Comparison of ENCODE assay signal across 18 cellular contexts in genomic region chr3:84974347-84974746, GRCh38. TPM values are rescaled to one million over a fixed set of nuclear protein-coding genes. Genes with fewer than 3 reads are reported as not detected.
A peak's percentile ranks its signal among the peaks of the same experiment; 100 is the strongest.
DNase-seq lines count a peak whose midpoint lies in the region; ATAC-seq, FAIRE-seq and TF ChIP-seq lines count a peak whose summit lies in the region.
"Had no signal": no experiment of that assay in that cellular context is flagged by ENCODE, and none has a peak within 500 bp of the region (broad histone marks: within the 10 kb centered on the region; RNA-seq: fewer than 3 reads in every experiment).

No MANE protein-coding gene starts in this region.

- peak; percentile 25 for TF ChIP-seq RAD21 in Ishikawa (IDR thresholded peaks at IDR 0.05; ENCODE audit: low read depth)

- POLR2A ChIA-PET in A673 (lab: Charles Lee; ENCODE audit: low non-redundant PET), result no interaction called here

- FAIRE-seq in HTR-8/SVneo (lab: Jason Lieb, UNC), result no peak

- H3K36me3 ChIP-seq in A673 (ENCODE audit: insufficient read depth, low read length, poor library complexity, severe bottlenecking) (no peaks in the 10 kb centered on the region), left lung (no peaks in the 10 kb centered on the region)
- H3K36me3 ChIP-seq: left ventricle myocardium inferior, transverse colon had no signal

- H3K4me3 ChIP-seq in A673 (ENCODE audit: low read depth, low read length, poor library complexity, severe bottlenecking) (no peak overlapping the region), left lung (no peak overlapping the region)
- H3K4me3 ChIP-seq: left ventricle myocardium inferior, transverse colon had no signal

- H3K9me3 ChIP-seq in A673 (ENCODE audit: low read depth, low read length, poor library complexity, severe bottlenecking) (no peaks in the 10 kb centered on the region), left lung (no peaks in the 10 kb centered on the region)
- H3K9me3 ChIP-seq: left ventricle myocardium inferior, transverse colon had no signal

- no peak overlapping the region for H3K27ac ChIP-seq in A673 (ENCODE audit: low read depth, low read length, poor library complexity, severe bottlenecking)
- no peak overlapping the region for H3K27ac ChIP-seq in VCaP
- no peak overlapping the region for H3K27ac ChIP-seq in left lung
- H3K27ac ChIP-seq: left ventricle myocardium inferior, RWPE1, transverse colon had no signal

- ATAC-seq in left lung, result peak; percentile 44
- no peak for ATAC-seq in GM21723 (IDR thresholded peaks at IDR 0.05; ENCODE audit: unreplicated experiment)
- no peak for ATAC-seq in GM21515 (IDR thresholded peaks at IDR 0.05; ENCODE audit: unreplicated experiment)
- ATAC-seq: activated CD8-positive, alpha-beta T cell treated with anti-CD3 and anti-CD28 coated beads for 36 hours; effector memory CD8-positive, alpha-beta T cell; stimulated activated effector memory CD8-positive, alpha-beta T cell treated with anti-CD3 and anti-CD28 coated beads, Interleukin-12 subunit alpha, Interleukin-12 subunit beta, amount 100 ng/mL, for 72 hours had no signal

- DNase-seq in A673 (ENCODE audit: low spot score) (no peak), left lung (no peak), HTR-8/SVneo (ENCODE audit: insufficient read length, low spot score) (no peak), C1 segment of cervical spinal cord (lab: John Stamatoyannopoulos, UW) (no peak)
- DNase-seq: activated CD8-positive, alpha-beta T cell treated with anti-CD3 and anti-CD28 coated beads for 36 hours; activated naive CD8-positive, alpha-beta T cell treated with anti-CD3 and anti-CD28 coated beads, Interleukin-2, amount 10 ng/mL, durations not matched to agents 7 days and 5 days; activated T-cell treated with anti-CD3 and anti-CD28 coated beads, Interleukin-2, amount 50 U/mL, for 48 hours; effector memory CD8-positive, alpha-beta T cell; left ventricle myocardium inferior; NCI-H1930; T-helper 1 cell; transverse colon had no signal

- BruUV-seq in A673 (replicated peaks; lab: Mats Ljungman, UMichigan), result no TSS peak

- no peak for TF ChIP-seq EP300 in Ishikawa (IDR thresholded peaks at IDR 0.05; ENCODE audit: borderline replicate concordance)

- peak; percentile 34; the same call in 1 of the 2 replicates for TF ChIP-seq CTCF in A673 (conservative IDR thresholded peaks at IDR 0.05; ENCODE audit: low read depth, low read length)
- peak; percentile 69 for TF ChIP-seq CTCF in VCaP (conservative IDR thresholded peaks at IDR 0.05)
- no peak for TF ChIP-seq CTCF in left lung (IDR thresholded peaks at IDR 0.05)

- intact Hi-C loops in A673 (cut with micrococcal nuclease; ENCODE audit: unreplicated experiment) (loop anchor here (10.0 kb wide), 1 partner anchor 390 kb away; no protein-coding TSS in a partner anchor), left lung (cut with DNase I) (no loop called here)

- H3K4me1 ChIP-seq in A673 (ENCODE audit: insufficient read depth, low read length, poor library complexity, severe bottlenecking) (no peaks in the 10 kb centered on the region), left lung (no peaks in the 10 kb centered on the region)
- H3K4me1 ChIP-seq: left ventricle myocardium inferior, transverse colon had no signal

- H3K27me3 ChIP-seq in A673 (replicated peaks; ENCODE audit: insufficient read depth, low read depth, low read length, poor library complexity), result no peaks in the 10 kb centered on the region
- no peaks in the 10 kb centered on the region for H3K27me3 ChIP-seq in left lung
- H3K27me3 ChIP-seq: transverse colon had no signal

- CTCF ChIA-PET in A673 (lab: Charles Lee), result no interaction called here

TF ChIP-seq in Ishikawa, 13 proteins besides CTCF, POLR2A, EP300 and RAD21:
- no peak for TF ChIP-seq NFIC (IDR thresholded peaks at IDR 0.05)
- no peak for TF ChIP-seq YY1 (IDR thresholded peaks at IDR 0.05; ENCODE audit: low read depth)
- no peak for TF ChIP-seq TEAD4 (IDR thresholded peaks at IDR 0.05)
- no peak for TF ChIP-seq CEBPB (IDR thresholded peaks at IDR 0.05)
- TF ChIP-seq FOXM1 (IDR thresholded peaks at IDR 0.05; ENCODE audit: borderline replicate concordance, low read depth), result no peak
- no peak for TF ChIP-seq MAX (IDR thresholded peaks at IDR 0.05)
- no peak for TF ChIP-seq TCF12 (IDR thresholded peaks at IDR 0.05; ENCODE audit: low read depth)
- no peak for TF ChIP-seq REST (IDR thresholded peaks at IDR 0.05; ENCODE audit: low read depth)
- no peak for TF ChIP-seq CREB1 (IDR thresholded peaks at IDR 0.05; ENCODE audit: low read depth)
- TF ChIP-seq EGR1 (IDR thresholded peaks at IDR 0.05), result no peak
- no peak for TF ChIP-seq USF1 (IDR thresholded peaks at IDR 0.05)
- TF ChIP-seq TAF1 (IDR thresholded peaks at IDR 0.05; ENCODE audit: low read depth), result no peak
- TF ChIP-seq ZBTB7A (IDR thresholded peaks at IDR 0.05; ENCODE audit: low read depth), result no peak

RNA-seq across cellular contexts. Expression of gene CADM2, which starts 15.6 kb away (rescaled TPM):
- total RNA-seq in A673 (2021) (3.7 and 5.3 TPM in 2 replicates), left lung (under 1 TPM; 0.16 to 0.87 TPM)

Comparison
In these comparisons a context has a peak if more than half of its experiments do, and no peak if none do; other contexts are left out.
1. CTCF ChIP-seq: peak in A673 (single experiment) and VCaP (single experiment); none in left lung (0 of 2).